In the genomic region with DNA sequence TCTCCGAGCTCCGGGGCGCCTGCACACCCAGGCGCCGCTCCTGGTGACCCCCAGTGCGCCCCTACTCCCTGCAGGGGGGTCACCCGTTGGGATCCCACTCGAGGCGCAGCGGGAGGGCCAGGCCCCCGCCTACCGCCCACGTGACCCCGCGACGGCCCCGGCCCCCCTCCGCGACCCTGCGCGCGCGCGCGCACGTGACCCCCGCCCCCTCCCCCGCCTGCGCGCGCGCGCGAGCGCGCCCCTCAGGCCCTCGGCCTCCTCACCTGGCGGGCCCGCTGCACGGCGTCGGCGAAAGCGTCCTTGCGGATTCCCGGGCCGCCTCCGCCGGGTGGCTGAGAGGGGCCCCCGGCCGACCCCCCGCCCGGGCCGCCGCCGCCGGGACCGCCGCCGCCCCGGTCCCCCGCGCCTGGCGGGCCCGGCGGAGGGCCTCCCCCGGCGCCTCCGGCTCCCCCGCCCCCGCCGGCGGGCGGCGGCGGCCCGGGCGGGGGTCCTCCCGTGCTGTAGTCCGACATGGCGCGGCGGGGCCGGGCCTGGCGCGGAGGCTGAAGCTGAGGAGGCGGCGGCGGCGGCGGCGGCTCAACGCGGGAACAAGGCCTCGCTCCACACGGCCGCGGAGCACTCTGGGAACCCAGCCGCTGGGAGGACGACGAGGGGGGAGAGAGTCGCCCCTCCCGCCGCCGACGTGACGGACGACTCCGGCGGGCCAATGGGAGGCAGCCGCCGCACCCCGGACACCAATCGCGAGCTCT, we compare ENCODE assay signal across 8 cellular contexts. TPM values are rescaled to one million over a fixed set of nuclear protein-coding genes. Genes with fewer than 3 reads are reported as not detected.
DNase-seq lines count a peak whose midpoint lies in the region; ATAC-seq and TF ChIP-seq lines count a peak whose summit lies in the region.

A gene with protein sequence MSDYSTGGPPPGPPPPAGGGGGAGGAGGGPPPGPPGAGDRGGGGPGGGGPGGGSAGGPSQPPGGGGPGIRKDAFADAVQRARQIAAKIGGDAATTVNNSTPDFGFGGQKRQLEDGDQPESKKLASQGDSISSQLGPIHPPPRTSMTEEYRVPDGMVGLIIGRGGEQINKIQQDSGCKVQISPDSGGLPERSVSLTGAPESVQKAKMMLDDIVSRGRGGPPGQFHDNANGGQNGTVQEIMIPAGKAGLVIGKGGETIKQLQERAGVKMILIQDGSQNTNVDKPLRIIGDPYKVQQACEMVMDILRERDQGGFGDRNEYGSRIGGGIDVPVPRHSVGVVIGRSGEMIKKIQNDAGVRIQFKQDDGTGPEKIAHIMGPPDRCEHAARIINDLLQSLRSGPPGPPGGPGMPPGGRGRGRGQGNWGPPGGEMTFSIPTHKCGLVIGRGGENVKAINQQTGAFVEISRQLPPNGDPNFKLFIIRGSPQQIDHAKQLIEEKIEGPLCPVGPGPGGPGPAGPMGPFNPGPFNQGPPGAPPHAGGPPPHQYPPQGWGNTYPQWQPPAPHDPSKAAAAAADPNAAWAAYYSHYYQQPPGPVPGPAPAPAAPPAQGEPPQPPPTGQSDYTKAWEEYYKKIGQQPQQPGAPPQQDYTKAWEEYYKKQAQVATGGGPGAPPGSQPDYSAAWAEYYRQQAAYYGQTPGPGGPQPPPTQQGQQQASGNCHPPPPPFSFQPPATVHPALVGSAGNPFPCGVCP (minus strand): TSS at position 622 of the 749 bp plus-strand sequence. CDS start 110 bp downstream, at position 512.

- ATAC-seq in lung (ENCODE audit: insufficient read depth, low FRiP score) = no peak
- no peak for ATAC-seq in HG03175 (IDR thresholded peaks at IDR 0.05; ENCODE audit: unreplicated experiment)

- H3K4me3 ChIP-seq in lung = peak within 1 kb of the TSS; percentile 67
- peak within 1 kb of the TSS; percentile 84 to 92 (median 86) for H3K4me3 ChIP-seq in stomach

- H3K36me3 ChIP-seq in lung (ENCODE audit: control insufficient read depth in 2 of 2, insufficient read depth in 2 of 2, low read length in 2 of 2) = peaks cover 0 to 24% of the 10 kb centered on the region in 2 donors
- H3K36me3 ChIP-seq in stomach = peaks cover 24 to 30% (median 29%) of the 10 kb centered on the region in 4 donors

- H3K27ac ChIP-seq in lung (ENCODE audit: low read depth in 1 of 2, low read length in 1 of 2) (peak within 1 kb of the TSS; percentile 65 to 85), stomach (peak within 1 kb of the TSS; percentile 73 to 87 (median 85))

- no peak for TF ChIP-seq EP300 in stomach (IDR thresholded peaks at IDR 0.05)

- TF ChIP-seq CTCF in lung (IDR thresholded peaks at IDR 0.05; ENCODE audit: control extremely low read depth, extremely low read depth) (no peak), stomach (IDR thresholded peaks at IDR 0.05) (no peak)

- H3K4me1 ChIP-seq in lung (ENCODE audit: control insufficient read depth in 2 of 2, insufficient read depth in 2 of 2, low read length in 2 of 2) (peaks cover 0 to 15% of the 10 kb centered on the region in 2 donors), stomach (peaks cover 15 to 41% (median 35%) of the 10 kb centered on the region in 4 donors)

- peak; percentile 74 for DNase-seq in activated effector memory CD4-positive, alpha-beta T cell treated with anti-CD3 and anti-CD28 coated beads, Interleukin-2, amount 50 U/mL, for 16 hours
- no peak for DNase-seq in activated effector memory CD4-positive, alpha-beta T cell treated with Interleukin-2 at 50 U/mL for 16 hours
- peak; percentile 41 for DNase-seq in dermis blood vessel endothelial cell
- DNase-seq in lung (ENCODE audit: low spot score) = no peak
- DNase-seq in stomach = no peak
- DNase-seq in SHP77 treated with DMSO at 0.1 percent for 48 hours (lab: John Stamatoyannopoulos, UW) = no peak

- no peaks in the 10 kb centered on the region for H3K9me3 ChIP-seq in lung (ENCODE audit: control insufficient read depth in 2 of 2, insufficient read depth in 1 of 2, low read length in 1 of 2)
- H3K9me3 ChIP-seq in stomach = no peaks in the 10 kb centered on the region

- WGBS in lung, 2 donors = 0% methylated on average over 41 to 115 of the region's 115 CpGs
- WGBS in stomach, 5 donors = 0 to 1% (median 1%) methylated on average over 3 to 115 of the region's 115 CpGs

- TF ChIP-seq POLR2A in stomach (IDR thresholded peaks at IDR 0.05) = no peak

- intact Hi-C loops in T-helper 2 cell treated with Interferon-gamma antibody and Interleukin-4, amounts not matched to agents 100 ng/mL and 5 ng/mL, for 36 hours (cut with micrococcal nuclease) = loop anchor here (1.0 to 10.0 kb wide), 2 partner anchors 62 to 80 kb away; a partner anchor contains a TSS
- intact Hi-C loops in stomach (cut with DNase I; ENCODE audit: low total_unique reads) = no loop called here

- H3K27me3 ChIP-seq in lung (ENCODE audit: control insufficient read depth, insufficient read depth) (no peaks in the 10 kb centered on the region), stomach (no peaks in the 10 kb centered on the region)

RNA-seq across cellular contexts. Expression of the gene that starts here (rescaled TPM):
- total RNA-seq in T-helper 2 cell treated with Interferon-gamma antibody and Interleukin-4, amounts not matched to agents 100 ng/mL and 5 ng/mL, for 36 hours = 320 and 324 TPM in 2 replicates
- total RNA-seq in dermis blood vessel endothelial cell (78.3 and 238 TPM in 2 replicates), lung (100 to 1,000 TPM; 157 to 204 TPM), stomach (100 to 1,000 TPM; 111 to 130 (median 112) TPM)
- polyA plus RNA-seq in lung (100 to 1,000 TPM; 116 to 126 TPM), stomach (100 to 1,000 TPM in 1 of 3 donors, 10 to 100 TPM in 2; 49.1 to 103 (median 79.3) TPM)

Comparison
In these comparisons a context has a peak if more than half of its experiments do, and no peak if none do; other contexts are left out.
1. DNase-seq: peak in activated effector memory CD4-positive, alpha-beta T cell treated with anti-CD3 and anti-CD28 coated beads, Interleukin-2, amount 50 U/mL, for 16 hours (single experiment) and dermis blood vessel endothelial cell (single experiment); none in activated effector memory CD4-positive, alpha-beta T cell treated with Interleukin-2 at 50 U/mL for 16 hours (single experiment), lung (single experiment), stomach (single experiment) and SHP77 treated with DMSO at 0.1 percent for 48 hours (single experiment).